ENCODE assay signal across 1 cellular context in genomic region chr2:201150454-201151020, GRCh38.
TF ChIP-seq lines count a peak whose summit lies in the region.

No MANE protein-coding gene starts in this region.

TF ChIP-seq in HCT116, 20 proteins besides CTCF, POLR2A, EP300 and RAD21 (continued from another document):
- TF ChIP-seq, protein P1, sequence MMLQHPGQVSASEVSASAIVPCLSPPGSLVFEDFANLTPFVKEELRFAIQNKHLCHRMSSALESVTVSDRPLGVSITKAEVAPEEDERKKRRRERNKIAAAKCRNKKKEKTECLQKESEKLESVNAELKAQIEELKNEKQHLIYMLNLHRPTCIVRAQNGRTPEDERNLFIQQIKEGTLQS (IDR thresholded peaks at IDR 0.05): no peak
- TF ChIP-seq SIN3A (IDR thresholded peaks at IDR 0.05; ENCODE audit: low read depth): no peak
- no peak for TF ChIP-seq EGR1 (IDR thresholded peaks at IDR 0.05; ENCODE audit: low read depth)
- no peak for TF ChIP-seq YY1 (IDR thresholded peaks at IDR 0.05; ENCODE audit: extremely low read depth, insufficient replicate concordance, low read depth, low read length)
- no peak for TF ChIP-seq EZH2phosphoT487 (IDR thresholded peaks at IDR 0.05; ENCODE audit: borderline replicate concordance)
- TF ChIP-seq FOSL1 (IDR thresholded peaks at IDR 0.05; ENCODE audit: low read depth): no peak
- no peak for TF ChIP-seq TCF7L2 (IDR thresholded peaks at IDR 0.05; ENCODE audit: borderline replicate concordance, extremely low read depth, insufficient read depth, insufficient read length)
- TF ChIP-seq ZBTB33 (IDR thresholded peaks at IDR 0.05; ENCODE audit: extremely low read depth, insufficient replicate concordance, low read length): no peak
- TF ChIP-seq CEBPB (IDR thresholded peaks at IDR 0.05; ENCODE audit: low read depth): no peak
- no peak for TF ChIP-seq SRF (IDR thresholded peaks at IDR 0.05; ENCODE audit: low read depth)
